24 cellular contexts compared by ENCODE assay signal in the genomic region with DNA sequence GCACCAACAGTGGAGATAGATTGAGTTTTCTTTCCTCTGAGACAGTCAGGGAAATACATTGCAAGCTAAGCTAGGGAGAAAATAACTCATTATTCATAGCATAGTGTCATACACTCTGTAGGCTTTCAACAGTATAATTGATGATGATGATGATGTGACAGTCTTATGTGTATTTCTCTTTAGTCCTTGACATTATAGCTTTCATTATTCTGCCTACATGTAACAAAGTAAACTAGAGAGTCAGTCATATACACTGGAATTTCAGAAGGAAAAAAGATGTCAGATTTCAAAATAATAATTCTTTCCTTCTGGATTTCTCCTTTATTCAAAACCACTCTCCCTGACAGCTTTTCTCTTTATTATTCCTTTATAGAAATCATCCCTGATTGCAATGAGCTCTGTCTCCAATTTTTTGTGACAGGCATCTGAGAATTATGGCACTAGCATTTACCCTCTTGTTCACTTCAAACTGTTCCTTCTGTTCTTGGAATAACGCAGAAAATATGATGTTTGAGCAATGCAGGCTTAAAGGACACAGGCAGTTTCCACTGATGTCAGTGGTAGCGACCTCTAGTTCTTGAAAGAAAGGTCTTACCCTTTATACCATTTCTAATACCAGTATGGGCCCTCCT.
"Had no signal": no experiment of that assay in that cellular context is flagged by ENCODE, and none has a peak within 500 bp of the region (broad histone marks: within the 10 kb centered on the region; RNA-seq: fewer than 3 reads in every experiment).

No MANE protein-coding gene starts in this region.

- H3K27ac ChIP-seq: colonic mucosa, coronary artery, dorsolateral prefrontal cortex, epithelial cell of prostate, esophagus muscularis mucosa, esophagus squamous epithelium, foreskin keratinocyte, gastrocnemius medialis, gastroesophageal sphincter, heart left ventricle, heart right ventricle had no signal

- H3K27me3 Mint-ChIP-seq: dendritic cell treated with granulocyte-macrophage colony-stimulating factor and Interleukin-4, amounts not matched to agents 40 ng/mL and 50 ng/mL, for 4 days; effector memory CD8-positive, alpha-beta T cell had no signal

- H3K9me3 ChIP-seq: colonic mucosa, esophagus muscularis mucosa, esophagus squamous epithelium, gastrocnemius medialis, gastroesophageal sphincter, heart left ventricle, heart right ventricle had no signal

- H3K4me3 Mint-ChIP-seq: dendritic cell treated with granulocyte-macrophage colony-stimulating factor and Interleukin-4, amounts not matched to agents 40 ng/mL and 50 ng/mL, for 4 days; effector memory CD8-positive, alpha-beta T cell; endodermal cell had no signal

- H3K27ac Mint-ChIP-seq: dendritic cell treated with granulocyte-macrophage colony-stimulating factor and Interleukin-4, amounts not matched to agents 40 ng/mL and 50 ng/mL, for 4 days; effector memory CD8-positive, alpha-beta T cell; endodermal cell had no signal

- H3K4me1 ChIP-seq: colonic mucosa, esophagus muscularis mucosa, esophagus squamous epithelium, foreskin keratinocyte, gastrocnemius medialis, gastroesophageal sphincter, heart left ventricle, heart right ventricle had no signal

- H3K27me3 ChIP-seq: colonic mucosa, dorsolateral prefrontal cortex, esophagus muscularis mucosa, esophagus squamous epithelium, foreskin keratinocyte, gastrocnemius medialis, gastroesophageal sphincter, heart left ventricle, heart right ventricle had no signal

- H3K9me3 Mint-ChIP-seq: dendritic cell treated with granulocyte-macrophage colony-stimulating factor and Interleukin-4, amounts not matched to agents 40 ng/mL and 50 ng/mL, for 4 days; endodermal cell had no signal

- H3K4me3 ChIP-seq: colonic mucosa, coronary artery, dorsolateral prefrontal cortex, esophagus muscularis mucosa, esophagus squamous epithelium, gastrocnemius medialis, gastroesophageal sphincter, heart left ventricle, heart right ventricle had no signal

- DNase-seq: colonic mucosa; cortex of kidney; dermis blood vessel endothelial cell; dorsolateral prefrontal cortex; effector CD4-positive, alpha-beta T cell; effector CD8-positive, alpha-beta T cell; effector memory CD4-positive, alpha-beta T cell; effector memory CD8-positive, alpha-beta T cell; endodermal cell; erythroblast; esophagus squamous epithelium; foreskin fibroblast; foreskin keratinocyte; foreskin melanocyte; gastrocnemius medialis; glutamatergic neuron; head of caudate nucleus; heart left ventricle; heart right ventricle had no signal

- H3K36me3 ChIP-seq: colonic mucosa, esophagus muscularis mucosa, esophagus squamous epithelium, gastrocnemius medialis, gastroesophageal sphincter, heart left ventricle, heart right ventricle had no signal
